ENCODE assay signal across 8 cellular contexts in genomic region chr4:74933562-74934015, GRCh38. TPM values are rescaled to one million over a fixed set of nuclear protein-coding genes. Genes with fewer than 3 reads are reported as not detected.
A peak's percentile ranks its signal among the peaks of the same experiment; 100 is the strongest.
DNase-seq lines count a peak whose midpoint lies in the region; ATAC-seq and TF ChIP-seq lines count a peak whose summit lies in the region.

No MANE protein-coding gene starts in this region.

- peak overlapping the region; percentile 74 for H3K4me2 ChIP-seq in KMS-11

- peak overlapping the region; percentile 84 for H3K9ac ChIP-seq in KMS-11

- H3K36me3 ChIP-seq in GM06990 (ENCODE audit: control insufficient read depth, insufficient read depth, low read length) (no peaks in the 10 kb centered on the region), KMS-11 (ENCODE audit: insufficient read depth) (no peaks in the 10 kb centered on the region), mesodermal cell (ENCODE audit: control insufficient read depth, insufficient read depth, low read length) (no peaks in the 10 kb centered on the region)

- no peaks in the 10 kb centered on the region for H3K9me3 Mint-ChIP-seq in dendritic cell treated with granulocyte-macrophage colony-stimulating factor and Interleukin-4, amounts not matched to agents 40 ng/mL and 50 ng/mL, for 4 days
- H3K9me3 Mint-ChIP-seq in T-cell: no peaks in the 10 kb centered on the region

- WGBS in mesodermal cell (ENCODE audit: insufficient coverage in 2 of 2), 2 experiments: 1 to 2% methylated on average over 13 to 20 of the region's 28 CpGs

- H3K4me3 ChIP-seq in GM06990 (replicated peaks; ENCODE audit: low read depth, low read length) (peak overlapping the region; percentile 87), KMS-11 (IDR thresholded peaks at IDR 0.05; ENCODE audit: insufficient read depth, low read depth, low read length) (peak overlapping the region; percentile 86), mesodermal cell (ENCODE audit: extremely low read depth, insufficient read depth, low read length, poor library complexity, severe bottlenecking) (peak overlapping the region; percentile 49)

- peaks cover 33% of the 10 kb centered on the region for H3K4me1 ChIP-seq in KMS-11 (ENCODE audit: low read depth, poor library complexity, severe bottlenecking)
- H3K4me1 ChIP-seq in mesodermal cell (ENCODE audit: control insufficient read depth, insufficient read depth, low read length, poor library complexity, severe bottlenecking): peaks cover 18% of the 10 kb centered on the region

- intact Hi-C loops in dendritic cell treated with granulocyte-macrophage colony-stimulating factor and Interleukin-4, amounts not matched to agents 40 ng/mL and 50 ng/mL, for 4 days (cut with micrococcal nuclease): loop anchor here (1.0 to 10.0 kb wide), 4 partner anchors 104 to 561 kb away; no protein-coding TSS in a partner anchor

- H3K27me3 ChIP-seq in GM06990 (replicated peaks; ENCODE audit: control insufficient read depth, insufficient read depth, low read length): no peaks in the 10 kb centered on the region
- no peaks in the 10 kb centered on the region for H3K27me3 ChIP-seq in KMS-11 (ENCODE audit: insufficient read depth, low read depth)

- H2AFZ ChIP-seq in KMS-11 (ENCODE audit: low read depth): peak overlapping the region; percentile 99

- no peak for TF ChIP-seq CTCF in GM06990 (IDR thresholded peaks at IDR 0.05; ENCODE audit: insufficient read depth, low read length, poor library complexity, severe bottlenecking)
- no peak for TF ChIP-seq CTCF in KMS-11 (conservative IDR thresholded peaks at IDR 0.05; ENCODE audit: low read depth, low read length)

- peak overlapping the region; percentile 91 for H3K4me3 Mint-ChIP-seq in dendritic cell treated with granulocyte-macrophage colony-stimulating factor and Interleukin-4, amounts not matched to agents 40 ng/mL and 50 ng/mL, for 4 days
- peak overlapping the region in 1 of 3 donors; percentile 65 for H3K4me3 Mint-ChIP-seq in T-cell

- DNase-seq in GM06990 (ENCODE audit: extremely low read depth, insufficient read length): no peak
- no peak for DNase-seq in NCI-H2227 (lab: John Stamatoyannopoulos, UW; ENCODE audit: unreplicated experiment)
- DNase-seq in T-cell: no peak

- peak overlapping the region; percentile 74 for H3K27ac Mint-ChIP-seq in dendritic cell treated with granulocyte-macrophage colony-stimulating factor and Interleukin-4, amounts not matched to agents 40 ng/mL and 50 ng/mL, for 4 days
- no peak overlapping the region for H3K27ac Mint-ChIP-seq in T-cell

- POLR2A ChIA-PET in T-cell (lab: Charles Lee): no interaction called here

- H3K79me2 ChIP-seq in KMS-11 (ENCODE audit: insufficient read depth, low read depth): peaks cover 5% of the 10 kb centered on the region; the same call in 1 of the 2 replicates

- CTCF ChIA-PET in T-cell (lab: Charles Lee): no interaction called here

- H3K4me1 Mint-ChIP-seq in dendritic cell treated with granulocyte-macrophage colony-stimulating factor and Interleukin-4, amounts not matched to agents 40 ng/mL and 50 ng/mL, for 4 days (ENCODE audit: low read depth): peaks cover 39% of the 10 kb centered on the region
- peaks cover 16 to 22% (median 19%) of the 10 kb centered on the region in 3 donors for H3K4me1 Mint-ChIP-seq in T-cell

- H3K9me3 ChIP-seq in mesodermal cell (ENCODE audit: control insufficient read depth, low read length): no peaks in the 10 kb centered on the region

- peak overlapping the region; percentile 78 for H3K27ac ChIP-seq in KMS-11
- H3K27ac ChIP-seq in mesodermal cell (ENCODE audit: low read depth, low read length, severe bottlenecking): no peak overlapping the region

- no peaks in the 10 kb centered on the region for H4K20me1 ChIP-seq in KMS-11 (ENCODE audit: insufficient read depth)

- H3K36me3 Mint-ChIP-seq in dendritic cell treated with granulocyte-macrophage colony-stimulating factor and Interleukin-4, amounts not matched to agents 40 ng/mL and 50 ng/mL, for 4 days (ENCODE audit: low read depth): peaks cover 19% of the 10 kb centered on the region
- no peaks in the 10 kb centered on the region for H3K36me3 Mint-ChIP-seq in T-cell

- ATAC-seq in GM19455 (IDR thresholded peaks at IDR 0.05; ENCODE audit: unreplicated experiment): no peak
- ATAC-seq in T-cell (replicated peaks in 1 of 4): no peak
- ATAC-seq in GM21825 (IDR thresholded peaks at IDR 0.05; ENCODE audit: unreplicated experiment): no peak

- peaks cover 65% of the 10 kb centered on the region for H3K27me3 Mint-ChIP-seq in dendritic cell treated with granulocyte-macrophage colony-stimulating factor and Interleukin-4, amounts not matched to agents 40 ng/mL and 50 ng/mL, for 4 days
- peaks cover 55 to 62% of the 10 kb centered on the region in 2 donors for H3K27me3 Mint-ChIP-seq in T-cell

RNA-seq across cellular contexts. Expression of gene PARM1, which starts 0.7 kb away (rescaled TPM):
- 7.6 TPM for polyA plus RNA-seq in mesodermal cell (2013, experiment 1 of 2)
- polyA plus RNA-seq in mesodermal cell (2013, experiment 2 of 2): 10.5 TPM
- under 1 TPM; 0.13 to 0.38 (median 0.26) TPM for total RNA-seq in T-cell
